In the genomic region with DNA sequence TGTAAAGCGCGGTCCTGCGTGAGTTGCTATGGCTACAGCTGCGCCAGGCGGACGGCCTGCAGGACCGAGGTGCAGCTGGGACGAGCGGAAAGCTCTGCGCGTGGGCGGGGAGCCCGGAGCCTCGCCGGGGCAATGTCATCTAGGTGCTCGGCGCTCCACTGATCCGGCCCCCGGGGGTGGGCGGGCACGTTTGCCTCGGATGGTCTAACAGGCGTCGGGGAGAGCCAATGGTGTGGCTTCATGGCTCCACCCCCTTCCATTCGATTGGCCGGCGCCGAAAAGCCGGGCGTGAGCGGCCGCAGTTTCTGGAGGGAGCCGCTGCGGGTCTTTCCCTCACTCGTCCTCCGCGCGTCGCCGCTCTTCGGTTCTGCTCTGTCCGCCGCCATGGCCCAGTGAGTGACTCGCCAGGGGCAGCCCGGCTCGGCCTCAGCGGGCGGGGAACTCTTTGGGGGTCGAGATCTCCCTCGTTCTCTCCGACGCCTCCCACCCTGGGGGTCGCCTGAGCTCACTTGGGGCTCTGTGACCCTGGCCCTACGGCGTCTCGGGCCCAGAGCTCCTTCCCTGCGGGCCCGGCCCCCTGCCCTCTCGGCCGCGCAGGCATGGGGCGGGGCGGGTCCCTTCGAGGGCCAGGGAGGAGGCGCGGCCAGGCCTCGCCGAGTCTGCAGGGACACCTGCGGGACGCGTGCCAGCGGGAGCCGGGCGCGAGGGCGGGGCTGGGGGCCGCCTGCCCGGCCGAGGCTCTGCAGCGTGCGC, we compare ENCODE assay signal across 8 cellular contexts. TPM values are rescaled to one million over a fixed set of nuclear protein-coding genes. Genes with fewer than 3 reads are reported as not detected.
DNase-seq lines count a peak whose midpoint lies in the region; ATAC-seq, FAIRE-seq and TF ChIP-seq lines count a peak whose summit lies in the region.

Gene PGD, plus strand, starts transcription at position 331 of the 753 bp plus-strand sequence. Its CDS starts 54 bp downstream, at position 385.

- H3F3A ChIP-seq in SU-DHL-6 (ENCODE audit: insufficient read depth), result no peaks in the 10 kb centered on the region

- no peaks in the 10 kb centered on the region for H3K9me2 ChIP-seq in SU-DHL-6 (replicated peaks; ENCODE audit: insufficient read depth, low read length)

- H3K27ac ChIP-seq in SU-DHL-6 (ENCODE audit: low read depth, low read length), result peak within 1 kb of the TSS; percentile 74
- peak within 1 kb of the TSS; percentile 85 to 86 (median 86) for H3K27ac ChIP-seq in pancreas
- H3K27ac ChIP-seq in tibial artery, result peak within 1 kb of the TSS; percentile 81 to 88

- 0 out of 2 replicates have a peak, but pooled peaks cover 12% of the 10 kb centered on the region for H3K36me3 ChIP-seq in SU-DHL-6 (ENCODE audit: low read length)
- H3K36me3 ChIP-seq in pancreas, result peaks cover 0 to 9% (median under 1%) of the 10 kb centered on the region in 3 donors
- peaks cover 10 to 13% (median 13%) of the 10 kb centered on the region in 3 donors for H3K36me3 ChIP-seq in tibial artery

- FAIRE-seq in pancreas (lab: Jason Lieb, UNC), result no peak

- H2AFZ ChIP-seq in SU-DHL-6 (ENCODE audit: low read depth, low read length, severe bottlenecking), result peak within 1 kb of the TSS; percentile 98

- DNase-seq in NCI-H128 (lab: John Stamatoyannopoulos, UW; ENCODE audit: unreplicated experiment) (peak; percentile 99), Right ventricle myocardium inferior (ENCODE audit: missing footprints) (peak; percentile 99), pancreas (peak; percentile 97 to 99 (median 98)), tibial artery (peak; percentile 98)
- peak; percentile 98 for DNase-seq in activated naive CD8-positive, alpha-beta T cell treated with anti-CD3 and anti-CD28 coated beads, Interleukin-2, amount 50 U/mL, for 16 hours (ENCODE audit: low read depth, low spot score)

- H3K9me3 ChIP-seq in SU-DHL-6 (ENCODE audit: insufficient read depth, low read length) (no peaks in the 10 kb centered on the region), pancreas (no peaks in the 10 kb centered on the region), tibial artery (no peaks in the 10 kb centered on the region)

- H3K9ac ChIP-seq in SU-DHL-6 (ENCODE audit: low read length), result peak within 1 kb of the TSS; percentile 80

- 1% methylated on average over 49 to 81 of the region's 81 CpGs for WGBS in pancreas, 2 donors

- TF ChIP-seq POLR2A in GM10847 (IDR thresholded peaks at IDR 0.05; ENCODE audit: extremely low read depth, insufficient read length), result peak; percentile 68

- peaks cover 27% of the 10 kb centered on the region for H3K79me2 ChIP-seq in SU-DHL-6 (ENCODE audit: insufficient read depth, low read length)

- H3K4me1 ChIP-seq in pancreas (peaks cover 0 to 12% (median 0%) of the 10 kb centered on the region in 3 donors), tibial artery (peaks cover 0 to 15% (median 11%) of the 10 kb centered on the region in 4 donors)

- ATAC-seq in HG02678 (IDR thresholded peaks at IDR 0.05; ENCODE audit: unreplicated experiment) (peak; percentile 93), Right ventricle myocardium inferior (peak; percentile 99), pancreas (peak; percentile 97 to 99 (median 98))

- H3K27me3 ChIP-seq in SU-DHL-6 (ENCODE audit: low read length) (no peaks in the 10 kb centered on the region), pancreas (no peaks in the 10 kb centered on the region), tibial artery (no peaks in the 10 kb centered on the region)

- no peaks in the 10 kb centered on the region for H4K20me1 ChIP-seq in SU-DHL-6 (ENCODE audit: low read depth, low read length)

- intact Hi-C loops in Right ventricle myocardium inferior (cut with DNase I), result no loop called here
- intact Hi-C loops in pancreas (cut with DNase I), result no loop called here
- intact Hi-C loops in tibial artery (cut with DNase I; ENCODE audit: low total_unique reads), result no loop called here

- H3K4me2 ChIP-seq in SU-DHL-6 (ENCODE audit: low read depth, low read length, poor library complexity, severe bottlenecking), result peak within 1 kb of the TSS; percentile 86

- TF ChIP-seq CTCF in SU-DHL-6 (IDR thresholded peaks at IDR 0.05; ENCODE audit: insufficient read depth, low read length, poor library complexity, severe bottlenecking) (no peak), pancreas (IDR thresholded peaks at IDR 0.05) (no peak), tibial artery (IDR thresholded peaks at IDR 0.05) (peak in 1 of 2 experiments; percentile 14)

- peak within 1 kb of the TSS; percentile 61 for H3K4me3 ChIP-seq in SU-DHL-6 (ENCODE audit: insufficient read depth, low read length, poor library complexity, severe bottlenecking)
- H3K4me3 ChIP-seq in pancreas, result peak within 1 kb of the TSS; percentile 82 to 97 (median 94)
- peak within 1 kb of the TSS; percentile 83 to 92 for H3K4me3 ChIP-seq in tibial artery

RNA-seq across cellular contexts. Expression of gene PGD, which starts in this region (rescaled TPM):
- total RNA-seq in Right ventricle myocardium inferior (42.1 TPM), pancreas (10 to 100 TPM; 13.5 to 40.0 (median 24.2) TPM)
- 10 to 100 TPM; 12.7 to 28.3 TPM for polyA plus RNA-seq in pancreas

Comparison
In these comparisons a context has a peak if more than half of its experiments do, and no peak if none do; other contexts are left out.
1. Peak in every context shown above with its lines: DNase-seq, ATAC-seq, H3K4me3 ChIP-seq and H3K27ac ChIP-seq.